ENCODE assay signal across 1 cellular context in the genomic region with DNA sequence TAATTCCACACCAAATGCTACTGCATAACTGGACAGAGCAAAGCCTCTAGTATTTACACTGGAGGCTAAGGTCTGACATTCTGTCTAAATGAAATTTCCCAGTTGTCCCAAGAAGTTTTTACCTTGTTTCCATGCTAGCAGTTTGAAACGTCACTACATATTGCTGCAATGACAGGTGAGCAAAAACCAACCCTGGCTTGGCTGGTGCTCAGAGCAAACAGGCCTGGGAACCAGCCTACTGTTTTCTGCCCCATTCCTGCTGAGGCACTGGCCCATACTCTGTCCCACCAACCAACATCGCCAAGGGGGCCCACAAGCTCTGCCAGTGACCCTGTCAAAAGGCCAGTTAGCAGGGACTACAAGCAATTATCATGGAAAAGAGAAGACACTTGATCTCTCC.
TF ChIP-seq lines count a peak whose summit lies in the region.

No MANE protein-coding gene starts in this region.

TF ChIP-seq in H1, 55 proteins besides CTCF, POLR2A, EP300 and RAD21 (continued from another document):
- TF ChIP-seq HDAC2 (IDR thresholded peaks at IDR 0.05; ENCODE audit: borderline replicate concordance in 1 of 2, low read depth in 2 of 2, low read length in 2 of 2) (no peak), RNF2 (IDR thresholded peaks at IDR 0.05; ENCODE audit: borderline replicate concordance, low read depth, low read length, missing control alignments, poor library complexity, severe bottlenecking) (no peak)
